Comparison of ENCODE assay signal across 22 cellular contexts in genomic region chrX:112735147-112735546, GRCh38.
"Had no signal": no experiment of that assay in that cellular context is flagged by ENCODE, and none has a peak within 500 bp of the region (broad histone marks: within the 10 kb centered on the region; RNA-seq: fewer than 3 reads in every experiment).

No MANE protein-coding gene starts in this region.

- ATAC-seq: activated CD4-positive, alpha-beta T cell treated with anti-CD3 and anti-CD28 coated beads for 36 hours; activated CD8-positive, alpha-beta T cell treated with anti-CD3 and anti-CD28 coated beads, Interleukin-2, amount 10 ng/mL, durations not matched to agents 7 days and 5 days; body of pancreas had no signal

- DNase-seq: activated CD4-positive, alpha-beta T cell treated with anti-CD3 and anti-CD28 coated beads for 36 hours; activated CD8-positive, alpha-beta memory T cell treated with anti-CD3 and anti-CD28 coated beads, Interleukin-2, amount 50 U/mL, for 48 hours; activated CD8-positive, alpha-beta T cell treated with anti-CD3 and anti-CD28 coated beads, Interleukin-2, amount 10 ng/mL, durations not matched to agents 7 days and 5 days; activated effector memory CD4-positive, alpha-beta T cell treated with Interleukin-2 at 50 U/mL for 16 hours; activated naive CD4-positive, alpha-beta T cell; activated T-cell treated with anti-CD3 and anti-CD28 coated beads, Interleukin-2, amount 50 U/mL, for 1 hour; aorta; body of pancreas; central memory CD4-positive, alpha-beta T cell; MG63; NCI-H1092; NCI-H1417; NCI-H1930; NCI-H2171; NCI-H2227 treated with DMSO at 0.1 percent for 48 hours; NCI-H446 treated with DMSO at 0.1 percent for 48 hours; NCI-H524 treated with DMSO at 0.1 percent for 48 hours; NCI-H748 treated with DMSO at 0.1 percent for 48 hours; PC-9; SHP77 treated with DMSO at 0.1 percent for 48 hours; T-helper 1 cell; WERI-Rb-1 had no signal
